In the genomic region with DNA sequence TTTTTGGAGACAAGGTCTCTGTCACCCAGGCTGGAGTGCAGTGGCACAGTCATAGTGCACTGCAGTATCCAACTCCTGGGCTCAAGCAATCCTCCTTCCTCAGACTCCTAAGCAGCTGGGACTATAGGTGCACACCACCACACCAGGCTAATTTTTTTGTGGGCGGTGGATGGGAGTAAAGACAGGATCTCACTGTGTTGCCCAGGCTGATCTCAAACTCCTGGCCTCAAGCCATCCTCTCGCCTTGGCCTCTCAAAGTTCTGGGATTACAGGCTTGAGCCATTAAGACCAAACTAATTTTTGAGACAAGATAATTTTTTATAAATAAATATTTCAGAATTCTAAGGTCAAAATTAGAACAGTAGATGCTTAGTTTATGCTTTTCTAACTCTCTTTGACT, we compare ENCODE assay signal across 29 cellular contexts.
DNase-seq lines count a peak whose midpoint lies in the region; ATAC-seq, FAIRE-seq and TF ChIP-seq lines count a peak whose summit lies in the region.
"Had no signal": no experiment of that assay in that cellular context is flagged by ENCODE, and none has a peak within 500 bp of the region (broad histone marks: within the 10 kb centered on the region; RNA-seq: fewer than 3 reads in every experiment).

No MANE protein-coding gene starts in this region.

- TF ChIP-seq POLR2A in body of pancreas (IDR thresholded peaks at IDR 0.05): no peak

- 83 to 93% methylated on average over 2 of the region's 2 CpGs for WGBS in body of pancreas, 2 donors
- WGBS in pancreas, 2 donors: 81 to 94% methylated on average over 2 of the region's 2 CpGs

- ATAC-seq in body of pancreas: no peak
- no peak for ATAC-seq in pancreas
- no peak for ATAC-seq in CD4-positive, alpha-beta T cell (ENCODE audit: poor library complexity)
- ATAC-seq: CD8-positive, alpha-beta T cell; effector memory CD8-positive, alpha-beta T cell had no signal

- peak overlapping the region; percentile 21; the same call in 1 of the 2 replicates for H3K27ac Mint-ChIP-seq in HFFc6
- no peak overlapping the region for H3K27ac Mint-ChIP-seq in CD4-positive, alpha-beta T cell
- H3K27ac Mint-ChIP-seq: activated CD8-positive, alpha-beta T cell treated with anti-CD3 and anti-CD28 coated beads for 36 hours; activated naive CD4-positive, alpha-beta T cell treated with anti-CD3 and anti-CD28 coated beads, Interleukin-2, amount 50 U/mL, for 24 hours; activated T-helper 2 cell treated with anti-CD3 and anti-CD28 coated beads, Interferon-gamma antibody, Interleukin-2, Interleukin-4, amounts not matched to agents 10 μg/mL and 5 μg/mL and 100 μg/mL, durations not matched to agents 14 hours and 24 hours and 36 hours; CD8-positive, alpha-beta T cell; effector memory CD8-positive, alpha-beta T cell had no signal

- no peak for DNase-seq in A673 (ENCODE audit: low spot score)
- DNase-seq in HFFc6: no peak
- no peak for DNase-seq in body of pancreas
- DNase-seq in pancreas: no peak
- DNase-seq in NCI-H1417 (lab: John Stamatoyannopoulos, UW): no peak
- no peak for DNase-seq in NCI-H187 (lab: John Stamatoyannopoulos, UW)
- DNase-seq in CD4-positive, alpha-beta T cell: no peak
- no peak for DNase-seq in NCI-H1436 treated with DMSO at 0.1 percent for 48 hours (lab: John Stamatoyannopoulos, UW)
- DNase-seq: activated CD4-positive, CD25-positive, alpha-beta regulatory T cell treated with anti-CD3 and anti-CD28 coated beads, Interleukin-2, amount 50 U/mL, for 72 hours; activated CD8-positive, alpha-beta T cell treated with anti-CD3 and anti-CD28 coated beads for 36 hours; CD8-positive, alpha-beta T cell; cortex of kidney; effector memory CD8-positive, alpha-beta T cell; head of caudate nucleus; NCI-H1092; NCI-H2029; NCI-H526 treated with DMSO at 0.1 percent for 48 hours; SIG-M5; sigmoid colon; stimulated activated naive CD4-positive, alpha-beta T cell treated with Interleukin-2 at 50 U/mL for 16 hours; testis had no signal

- POLR2A ChIA-PET in A673 (lab: Charles Lee; ENCODE audit: low non-redundant PET): interaction anchor here (0.5 kb wide), 1 partner anchor 25 kb away, joined by 11 read pairs; no protein-coding TSS in a partner anchor
- POLR2A ChIA-PET in CD4-positive, alpha-beta T cell (lab: Charles Lee): no interaction called here

- H3K4me1 ChIP-seq in A673 (ENCODE audit: insufficient read depth, low read length, poor library complexity, severe bottlenecking) (peaks cover 34% of the 10 kb centered on the region), body of pancreas (peaks cover 50% of the 10 kb centered on the region), pancreas (peaks cover 26 to 42% (median 36%) of the 10 kb centered on the region in 3 donors)
- H3K4me1 ChIP-seq: testis had no signal

- H3K4me3 Mint-ChIP-seq in HFFc6: no peak overlapping the region
- H3K4me3 Mint-ChIP-seq in CD4-positive, alpha-beta T cell: no peak overlapping the region
- H3K4me3 Mint-ChIP-seq: activated CD8-positive, alpha-beta T cell treated with anti-CD3 and anti-CD28 coated beads for 36 hours; activated naive CD4-positive, alpha-beta T cell treated with anti-CD3 and anti-CD28 coated beads, Interleukin-2, amount 50 U/mL, for 24 hours; CD8-positive, alpha-beta T cell; effector memory CD8-positive, alpha-beta T cell had no signal

- FAIRE-seq in pancreas (lab: Jason Lieb, UNC): no peak
- FAIRE-seq: G401.6, RCC 7860 had no signal

- H3K36me3 ChIP-seq in A673 (ENCODE audit: insufficient read depth, low read length, poor library complexity, severe bottlenecking): no peaks in the 10 kb centered on the region
- no peaks in the 10 kb centered on the region for H3K36me3 ChIP-seq in body of pancreas (replicated peaks in 1 of 2; ENCODE audit: insufficient read depth in 1 of 2, low read depth in 2 of 2)
- H3K36me3 ChIP-seq in pancreas: no peaks in the 10 kb centered on the region
- H3K36me3 ChIP-seq: cardiac muscle cell, sigmoid colon, vagina had no signal

- H3K9me3 Mint-ChIP-seq in HFFc6: no peaks in the 10 kb centered on the region
- H3K9me3 Mint-ChIP-seq in CD4-positive, alpha-beta T cell: no peaks in the 10 kb centered on the region
- H3K9me3 Mint-ChIP-seq: activated CD8-positive, alpha-beta T cell treated with anti-CD3 and anti-CD28 coated beads for 36 hours; activated naive CD4-positive, alpha-beta T cell treated with anti-CD3 and anti-CD28 coated beads, Interleukin-2, amount 50 U/mL, for 24 hours; activated T-helper 2 cell treated with anti-CD3 and anti-CD28 coated beads, Interferon-gamma antibody, Interleukin-2, Interleukin-4, amounts not matched to agents 10 μg/mL and 5 μg/mL and 100 μg/mL, durations not matched to agents 14 hours and 24 hours and 36 hours; CD8-positive, alpha-beta T cell; effector memory CD8-positive, alpha-beta T cell had no signal

- H3K4me3 ChIP-seq in A673 (ENCODE audit: low read depth, low read length, poor library complexity, severe bottlenecking) (no peak overlapping the region), body of pancreas (no peak overlapping the region), pancreas (no peak overlapping the region)
- H3K4me3 ChIP-seq: cardiac muscle cell, lung, sigmoid colon, testis, vagina had no signal

- intact Hi-C loops in A673 (cut with micrococcal nuclease; ENCODE audit: unreplicated experiment) (no loop called here), body of pancreas (cut with DNase I) (loop anchor here (10.0 kb wide), 1 partner anchor 107 kb away; a partner anchor contains a TSS), pancreas (cut with DNase I) (no loop called here)
- intact Hi-C loops in CD4-positive, alpha-beta T cell (cut with DNase I, micrococcal nuclease): no loop called here

- BruUV-seq in A673 (replicated peaks; lab: Mats Ljungman, UMichigan): no TSS peak

- H3K27ac ChIP-seq in A673 (ENCODE audit: low read depth, low read length, poor library complexity, severe bottlenecking) (peak overlapping the region; percentile 52), body of pancreas (peak overlapping the region; percentile 19 to 77 (median 66)), pancreas (peak overlapping the region in 3 of 4 donors; percentile 56 to 80 (median 73))
- no peak overlapping the region for H3K27ac ChIP-seq in CD4-positive, alpha-beta T cell (ENCODE audit: low read depth, low read length)
- H3K27ac ChIP-seq: cardiac muscle cell, HL-60, testis, vagina had no signal

- peaks cover 27% of the 10 kb centered on the region for H3K36me3 Mint-ChIP-seq in HFFc6 (ENCODE audit: low read depth)
- no peaks in the 10 kb centered on the region for H3K36me3 Mint-ChIP-seq in CD4-positive, alpha-beta T cell (ENCODE audit: low read depth)
- H3K36me3 Mint-ChIP-seq: activated naive CD4-positive, alpha-beta T cell treated with anti-CD3 and anti-CD28 coated beads, Interleukin-2, amount 50 U/mL, for 24 hours; CD8-positive, alpha-beta T cell had no signal

- TF ChIP-seq CTCF in A673 (conservative IDR thresholded peaks at IDR 0.05; ENCODE audit: low read depth, low read length) (no peak), HFFc6 (IDR thresholded peaks at IDR 0.05) (no peak), body of pancreas (IDR thresholded peaks at IDR 0.05) (no peak), pancreas (IDR thresholded peaks at IDR 0.05) (no peak)
- no peak for TF ChIP-seq CTCF in CD4-positive, alpha-beta T cell (IDR thresholded peaks at IDR 0.05)

- H3K27me3 Mint-ChIP-seq in HFFc6 (ENCODE audit: insufficient read depth): no peaks in the 10 kb centered on the region; the same call in 1 of the 2 replicates
- H3K27me3 Mint-ChIP-seq in CD4-positive, alpha-beta T cell: no peaks in the 10 kb centered on the region
- H3K27me3 Mint-ChIP-seq: activated naive CD4-positive, alpha-beta T cell treated with anti-CD3 and anti-CD28 coated beads, Interleukin-2, amount 50 U/mL, for 24 hours had no signal

- H3K27me3 ChIP-seq in A673 (replicated peaks; ENCODE audit: insufficient read depth, low read depth, low read length, poor library complexity): no peaks in the 10 kb centered on the region
- no peaks in the 10 kb centered on the region for H3K27me3 ChIP-seq in body of pancreas
- no peaks in the 10 kb centered on the region for H3K27me3 ChIP-seq in pancreas
- no peaks in the 10 kb centered on the region for H3K27me3 ChIP-seq in CD4-positive, alpha-beta T cell (ENCODE audit: control insufficient read depth, insufficient read depth, low read length)
- H3K27me3 ChIP-seq: cardiac muscle cell, sigmoid colon, testis, vagina had no signal

- H3K4me1 Mint-ChIP-seq in HFFc6 (ENCODE audit: low read depth): peaks cover 67% of the 10 kb centered on the region
- H3K4me1 Mint-ChIP-seq in CD4-positive, alpha-beta T cell (ENCODE audit: low read depth): no peaks in the 10 kb centered on the region
- H3K4me1 Mint-ChIP-seq: activated naive CD4-positive, alpha-beta T cell treated with anti-CD3 and anti-CD28 coated beads, Interleukin-2, amount 50 U/mL, for 24 hours had no signal

- no peaks in the 10 kb centered on the region for H3K9me3 ChIP-seq in A673 (ENCODE audit: low read depth, low read length, poor library complexity, severe bottlenecking)
- no peaks in the 10 kb centered on the region for H3K9me3 ChIP-seq in body of pancreas
- no peaks in the 10 kb centered on the region for H3K9me3 ChIP-seq in pancreas
- H3K9me3 ChIP-seq in CD4-positive, alpha-beta T cell (ENCODE audit: control insufficient read depth, low read length): no peaks in the 10 kb centered on the region
- H3K9me3 ChIP-seq: sigmoid colon, testis, vagina had no signal

- CTCF ChIA-PET in A673 (lab: Charles Lee): interaction anchor here (0.6 kb wide), 1 partner anchor 40 kb away, joined by 12 read pairs; no protein-coding TSS in a partner anchor
- CTCF ChIA-PET in CD4-positive, alpha-beta T cell (lab: Charles Lee): no interaction called here
